Comparison of ENCODE assay signal across 1 cellular context in genomic region chr7:155296006-155296787, GRCh38.
TF ChIP-seq lines count a peak whose summit lies in the region.

No MANE protein-coding gene starts in this region.

TF ChIP-seq in GM23338, 12 proteins besides CTCF, POLR2A, EP300 and RAD21 (continued from another document):
- no peak for TF ChIP-seq JUNB (IDR thresholded peaks at IDR 0.05; ENCODE audit: unreplicated experiment)
- no peak for TF ChIP-seq STAT1 (IDR thresholded peaks at IDR 0.05; ENCODE audit: unreplicated experiment)
- TF ChIP-seq NANOG (IDR thresholded peaks at IDR 0.05; ENCODE audit: borderline replicate concordance): no peak
- no peak for TF ChIP-seq REST (IDR thresholded peaks at IDR 0.05; ENCODE audit: unreplicated experiment)
- no peak for TF ChIP-seq POLR2AphosphoS5 (IDR thresholded peaks at IDR 0.05; ENCODE audit: low read depth)
- TF ChIP-seq CREB1 (CRISPR knock-in tag; IDR thresholded peaks at IDR 0.05; ENCODE audit: low read depth): no peak
- no peak for TF ChIP-seq ETS1 (IDR thresholded peaks at IDR 0.05)
